In genomic region chr16:10256855-10257641, GRCh38 we compare ENCODE assay signal across 8 cellular contexts.
DNase-seq lines count a peak whose midpoint lies in the region; ATAC-seq and TF ChIP-seq lines count a peak whose summit lies in the region.

No MANE protein-coding gene starts in this region.

- DNase-seq in DMS79 treated with DMSO at 0.1 percent for 48 hours (lab: John Stamatoyannopoulos, UW) (peak; percentile 9), DMS79 (lab: John Stamatoyannopoulos, UW) (no peak), Karpas-422 (peak; percentile 91), activated B cell treated with CpG ODN at 0.5 μM for 24 hours (peak; percentile 56), cardiac fibroblast (ENCODE audit: low read depth in 2 of 2) (peak; percentile 25 to 40), lung (ENCODE audit: low spot score) (no peak)
- DNase-seq in stimulated activated CD8-positive, alpha-beta memory T cell treated with anti-CD3 and anti-CD28 coated beads, Interleukin-4, amount 100 ng/mL, for 24 hours (ENCODE audit: low read depth) = peak; percentile 22

- POLR2A ChIA-PET in activated B cell treated with CpG ODN at 0.5 μM for 24 hours (lab: Charles Lee) = interaction anchor here (0.7 to 2.5 kb wide), 5 partner anchors 41 to 480 kb away, joined by 3 to 16 read pairs (median 4); partner anchors contain the start of gene ATF7IP2

- intact Hi-C loops in activated B cell treated with CpG ODN at 0.5 μM for 24 hours (cut with micrococcal nuclease) = loop anchor here (1.0 to 10.0 kb wide), 8 partner anchors 40 to 1690 kb away; partner anchors contain the start of gene ATF7IP2

- H3K4me1 Mint-ChIP-seq in activated B cell treated with CpG ODN at 0.5 μM for 24 hours = peaks cover 42% of the 10 kb centered on the region

- peak overlapping the region; percentile 29 for H3K4me2 ChIP-seq in Karpas-422 (ENCODE audit: low read depth, low read length, poor library complexity, severe bottlenecking)

- H3K9me3 Mint-ChIP-seq in activated B cell treated with CpG ODN at 0.5 μM for 24 hours = no peaks in the 10 kb centered on the region

- H3K36me3 ChIP-seq in Karpas-422 (ENCODE audit: insufficient read depth, low read length) (no peaks in the 10 kb centered on the region), lung (ENCODE audit: control insufficient read depth in 2 of 2, insufficient read depth in 2 of 2, low read length in 2 of 2) (no peaks in the 10 kb centered on the region)

- peak; percentile 83 for ATAC-seq in activated B cell treated with CpG ODN at 0.5 μM for 24 hours (ENCODE audit: low read depth)
- ATAC-seq in lung (ENCODE audit: insufficient read depth, low FRiP score) = no peak
- no peak for ATAC-seq in GM19035 (IDR thresholded peaks at IDR 0.05; ENCODE audit: unreplicated experiment)

- no peaks in the 10 kb centered on the region for H3K27me3 Mint-ChIP-seq in activated B cell treated with CpG ODN at 0.5 μM for 24 hours

- TF ChIP-seq CTCF in activated B cell treated with CpG ODN at 0.5 μM for 24 hours (IDR thresholded peaks at IDR 0.05) = no peak
- peak; percentile 80 for TF ChIP-seq CTCF in cardiac fibroblast (IDR thresholded peaks at IDR 0.05; ENCODE audit: low read depth, low read length)
- peak; percentile 69 for TF ChIP-seq CTCF in lung (IDR thresholded peaks at IDR 0.05; ENCODE audit: control extremely low read depth, extremely low read depth)

- peak overlapping the region; percentile 63 for H2AFZ ChIP-seq in Karpas-422 (ENCODE audit: low read length)

- no peaks in the 10 kb centered on the region for H4K20me1 ChIP-seq in Karpas-422 (ENCODE audit: insufficient read depth, low read depth, low read length)

- no peak overlapping the region for H3K9ac ChIP-seq in Karpas-422 (ENCODE audit: low read length)

- H3K36me3 Mint-ChIP-seq in activated B cell treated with CpG ODN at 0.5 μM for 24 hours (ENCODE audit: low read depth) = no peaks in the 10 kb centered on the region

- H3K9me2 ChIP-seq in Karpas-422 (replicated peaks; ENCODE audit: insufficient read depth, low read length) = no peaks in the 10 kb centered on the region

- H3K27me3 ChIP-seq in Karpas-422 (ENCODE audit: low read length) (no peaks in the 10 kb centered on the region), lung (ENCODE audit: control insufficient read depth, insufficient read depth) (no peaks in the 10 kb centered on the region)

- peak overlapping the region; percentile 71 for H3K4me3 Mint-ChIP-seq in activated B cell treated with CpG ODN at 0.5 μM for 24 hours

- CTCF ChIA-PET in activated B cell treated with CpG ODN at 0.5 μM for 24 hours (lab: Charles Lee) = interaction anchor here (0.9 to 6.1 kb wide), 15 partner anchors 9 to 487 kb away, joined by 3 to 116 read pairs (median 5); partner anchors contain the start of gene ATF7IP2

- H3K9me3 ChIP-seq in Karpas-422 (ENCODE audit: low read length) = no peaks in the 10 kb centered on the region
- no peaks in the 10 kb centered on the region for H3K9me3 ChIP-seq in lung (ENCODE audit: control insufficient read depth in 2 of 2, insufficient read depth in 1 of 2, low read length in 1 of 2)

- WGBS in lung, 2 donors = 17 to 21% methylated on average over 15 of the region's 15 CpGs

- H3K4me3 ChIP-seq in Karpas-422 (ENCODE audit: low read length) (no peak overlapping the region), cardiac fibroblast (replicated peaks in 1 of 2; ENCODE audit: low read depth in 2 of 2, low read length in 2 of 2) (no peak overlapping the region), lung (no peak overlapping the region)

- H3K79me2 ChIP-seq in Karpas-422 (ENCODE audit: low read length) = no peaks in the 10 kb centered on the region

- no peak overlapping the region for H3K27ac ChIP-seq in Karpas-422 (ENCODE audit: low read length)
- H3K27ac ChIP-seq in lung (ENCODE audit: low read depth in 1 of 2, low read length in 1 of 2) = no peak overlapping the region

- H3K4me1 ChIP-seq in Karpas-422 (ENCODE audit: low read length) (peaks cover 19% of the 10 kb centered on the region), lung (ENCODE audit: control insufficient read depth in 2 of 2, insufficient read depth in 2 of 2, low read length in 2 of 2) (no peaks in the 10 kb centered on the region)

- peak overlapping the region; percentile 47 for H3K27ac Mint-ChIP-seq in activated B cell treated with CpG ODN at 0.5 μM for 24 hours

Comparison
In these comparisons a context has a peak if more than half of its experiments do, and no peak if none do; other contexts are left out.
1. DNase-seq: peak in DMS79 treated with DMSO at 0.1 percent for 48 hours (single experiment), Karpas-422 (single experiment), activated B cell treated with CpG ODN at 0.5 μM for 24 hours (single experiment), cardiac fibroblast (2 of 2) and stimulated activated CD8-positive, alpha-beta memory T cell treated with anti-CD3 and anti-CD28 coated beads, Interleukin-4, amount 100 ng/mL, for 24 hours (single experiment); none in DMS79 (single experiment) and lung (single experiment).